8 cellular contexts compared by ENCODE assay signal in the genomic region with DNA sequence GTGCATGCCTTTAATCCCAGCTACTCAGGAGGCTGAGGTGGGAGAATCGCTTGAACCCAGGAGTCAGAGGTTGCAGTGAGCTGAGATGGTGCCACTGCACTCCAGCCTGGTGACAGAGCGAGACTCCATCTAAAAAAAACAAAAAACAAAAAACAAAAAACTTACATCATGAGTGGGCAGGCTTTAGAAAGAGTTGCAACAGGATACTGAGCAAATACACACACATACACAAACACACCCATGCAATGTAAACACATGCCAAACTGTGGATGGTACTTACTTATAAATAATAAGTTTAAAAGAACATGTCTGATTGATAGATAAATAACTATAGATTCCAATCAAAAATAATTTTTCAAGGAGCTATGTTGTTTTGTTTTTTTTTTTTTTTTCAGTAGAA.
DNase-seq lines count a peak whose midpoint lies in the region; ATAC-seq, FAIRE-seq and TF ChIP-seq lines count a peak whose summit lies in the region.
"Not testable (repeated sequence)": the region's sequence is repeated elsewhere in the genome, so short reads cannot be mapped to it uniquely, and the experiment has no call there.

No MANE protein-coding gene starts in this region.

- peak in 1 of 2 experiments; percentile 25 for DNase-seq in A549 (ENCODE audit: low read depth in 1 of 2, low spot score in 1 of 2)
- peak; percentile 36 for DNase-seq in ELR (ENCODE audit: low read depth)
- DNase-seq in NCI-H2029 (lab: John Stamatoyannopoulos, UW): peak; percentile 6
- DNase-seq in PC-3: peak; percentile 40
- not testable (repeated sequence) for DNase-seq in astrocyte (ENCODE audit: low read depth); epithelial cell of prostate (ENCODE audit: low read depth, low spot score); mesenchymal stem cell

- H3K23ac ChIP-seq in mesenchymal stem cell (ENCODE audit: low read length in 2 of 2): not testable (repeated sequence)

- peak overlapping the region; percentile 87 for H3K27ac Mint-ChIP-seq in astrocyte (ENCODE audit: unreplicated experiment)

- TF ChIP-seq POLR2A in A549 (IDR thresholded peaks at IDR 0.05; ENCODE audit: low read length): not testable (repeated sequence)

- not testable (repeated sequence) for H3K36me3 Mint-ChIP-seq in astrocyte (ENCODE audit: low read depth, unreplicated experiment)

- H4K91ac ChIP-seq in mesenchymal stem cell (ENCODE audit: low read length): not testable (repeated sequence)

- H3K27me3 ChIP-seq in PC-3 (ENCODE audit: low read length); astrocyte (ENCODE audit: insufficient read depth, low read length); mesenchymal stem cell (ENCODE audit: control insufficient read depth in 1 of 2, insufficient read depth in 1 of 2, low read length in 2 of 2); skeletal muscle satellite cell (ENCODE audit: control insufficient read depth, insufficient read depth, low read length): not testable (repeated sequence)

- H3K27ac ChIP-seq in A549 (peak overlapping the region in 1 of 2 experiments; percentile 70; a peak in 2 of 6 replicates), astrocyte (ENCODE audit: low read depth, low read length) (peak overlapping the region; percentile 97), epithelial cell of prostate (peak overlapping the region; percentile 55)
- H3K27ac ChIP-seq in PC-3 (ENCODE audit: low read length); mesenchymal stem cell (ENCODE audit: low read length, poor library complexity, severe bottlenecking): not testable (repeated sequence)

- H3K9me2 ChIP-seq in PC-3 (replicated peaks; ENCODE audit: low read length): not testable (repeated sequence)

- H2BK120ac ChIP-seq in mesenchymal stem cell (ENCODE audit: low read depth, low read length): not testable (repeated sequence)

- H2BK15ac ChIP-seq in mesenchymal stem cell (ENCODE audit: low read depth, poor library complexity, severe bottlenecking): not testable (repeated sequence)

- not testable (repeated sequence) for H3K9me3 Mint-ChIP-seq in astrocyte (ENCODE audit: unreplicated experiment)

- not testable (repeated sequence) for H3K14ac ChIP-seq in mesenchymal stem cell (ENCODE audit: low read length in 2 of 2)

- not testable (repeated sequence) for H3K9me3 ChIP-seq in A549; PC-3 (ENCODE audit: low read length); astrocyte (ENCODE audit: insufficient read depth, low read depth, low read length); mesenchymal stem cell (ENCODE audit: control insufficient read depth, low read length); skeletal muscle satellite cell (replicated peaks; ENCODE audit: low read length)

- peaks cover 12% of the 10 kb centered on the region for H3K4me1 Mint-ChIP-seq in astrocyte (ENCODE audit: low read depth, unreplicated experiment)

- not testable (repeated sequence) for H4K20me1 ChIP-seq in PC-3 (ENCODE audit: low read length); astrocyte (ENCODE audit: insufficient read depth, low read length)

- H2AFZ ChIP-seq in PC-3 (ENCODE audit: low read length); mesenchymal stem cell (ENCODE audit: low read depth, low read length): not testable (repeated sequence)
- peak overlapping the region; percentile 84 for H2AFZ ChIP-seq in astrocyte (ENCODE audit: low read depth, low read length)

- not testable (repeated sequence) for H3K79me2 ChIP-seq in PC-3 (ENCODE audit: low read length); astrocyte (ENCODE audit: insufficient read depth, low read length)

- not testable (repeated sequence) for H2AK5ac ChIP-seq in mesenchymal stem cell (ENCODE audit: low read length, severe bottlenecking)

- not testable (repeated sequence) for H3K4me3 Mint-ChIP-seq in astrocyte (ENCODE audit: unreplicated experiment)

- not testable (repeated sequence) for TF ChIP-seq EP300 in A549 (IDR thresholded peaks at IDR 0.05)

- peaks cover 33% of the 10 kb centered on the region for H3K4me1 ChIP-seq in A549
- peaks cover 12% of the 10 kb centered on the region for H3K4me1 ChIP-seq in PC-3 (ENCODE audit: insufficient read depth, low read length)
- H3K4me1 ChIP-seq in astrocyte (ENCODE audit: insufficient read depth, low read length): peaks cover 19% of the 10 kb centered on the region
- H3K4me1 ChIP-seq in mesenchymal stem cell (ENCODE audit: control insufficient read depth, insufficient read depth, low read depth, low read length): not testable (repeated sequence)
- peaks cover 20% of the 10 kb centered on the region for H3K4me1 ChIP-seq in skeletal muscle satellite cell (ENCODE audit: control insufficient read depth, insufficient read depth, low read length)

- H4K8ac ChIP-seq in mesenchymal stem cell (ENCODE audit: low read length): not testable (repeated sequence)

- peak overlapping the region; percentile 32 for H3K4me2 ChIP-seq in A549
- not testable (repeated sequence) for H3K4me2 ChIP-seq in PC-3 (ENCODE audit: low read length); mesenchymal stem cell (ENCODE audit: low read length, poor library complexity, severe bottlenecking)
- peak overlapping the region; percentile 73 for H3K4me2 ChIP-seq in astrocyte (ENCODE audit: low read length)
- H3K4me2 ChIP-seq in skeletal muscle satellite cell (ENCODE audit: low read length): peak overlapping the region; percentile 56

- not testable (repeated sequence) for H2BK5ac ChIP-seq in mesenchymal stem cell (ENCODE audit: low read depth, low read length, poor library complexity, severe bottlenecking)

- peak overlapping the region in 1 of 2 experiments; percentile 9 for H3K18ac ChIP-seq in mesenchymal stem cell (ENCODE audit: low read depth in 1 of 2, low read length in 2 of 2)

- H3K4ac ChIP-seq in mesenchymal stem cell (ENCODE audit: low read depth in 1 of 2, low read length in 2 of 2): not testable (repeated sequence)

- H3K4me3 ChIP-seq in A549; PC-3 (ENCODE audit: low read length); skeletal muscle satellite cell (ENCODE audit: low read length): not testable (repeated sequence)
- H3K4me3 ChIP-seq in astrocyte (ENCODE audit: insufficient read depth, low read depth, low read length) (peak overlapping the region; percentile 0), mesenchymal stem cell (ENCODE audit: insufficient read depth in 1 of 2, low read depth in 1 of 2, low read length in 2 of 2) (peak overlapping the region in 1 of 2 experiments; percentile 10)

- intact Hi-C loops in PC-3 (cut with micrococcal nuclease): not testable (repeated sequence)

- not testable (repeated sequence) for BruUV-seq in PC-3 (replicated peaks; lab: Mats Ljungman, UMichigan)

- ATAC-seq in A549: not testable (repeated sequence)
- peak; percentile 67 for ATAC-seq in PC-3

- 63% methylated on average over 2 of the region's 2 CpGs for WGBS in A549 (ENCODE audit: missing lambda C conversion rate)
- WGBS in mesenchymal stem cell: 100% methylated on average over 1 of the region's 2 CpGs

- H2BK12ac ChIP-seq in mesenchymal stem cell (ENCODE audit: low read length in 2 of 2): not testable (repeated sequence)

- not testable (repeated sequence) for H3K79me1 ChIP-seq in mesenchymal stem cell (replicated peaks; ENCODE audit: low read length, poor library complexity, severe bottlenecking)

- not testable (repeated sequence) for TF ChIP-seq CTCF in A549 (IDR thresholded peaks at IDR 0.05); PC-3 (conservative IDR thresholded peaks at IDR 0.05; ENCODE audit: low read depth, low read length); astrocyte (IDR thresholded peaks at IDR 0.05; ENCODE audit: insufficient read depth, low read depth, low read length)

- FAIRE-seq in A549 (lab: Jason Lieb, UNC); astrocyte (lab: Jason Lieb, UNC): not testable (repeated sequence)

- not testable (repeated sequence) for H3K27me3 Mint-ChIP-seq in astrocyte (ENCODE audit: low read depth, unreplicated experiment)

- CTCF ChIA-PET in A549 (lab: Yijun Ruan, JAX): interaction anchor here (0.7 kb wide), 2 partner anchors 459 to 596 kb away, joined by 3 to 4 read pairs; no protein-coding TSS in a partner anchor
- CTCF ChIA-PET in PC-3 (lab: Charles Lee): not testable (repeated sequence)

- H3F3A ChIP-seq in PC-3 (ENCODE audit: low read length, unreplicated experiment): not testable (repeated sequence)

- POLR2A ChIA-PET in A549 (lab: Yijun Ruan, JAX): interaction anchor here (1.1 kb wide), 1 partner anchor 23 kb away, joined by 3 read pairs; no protein-coding TSS in a partner anchor
- POLR2A ChIA-PET in PC-3 (lab: Charles Lee; ENCODE audit: unreplicated experiment): not testable (repeated sequence)

- TF ChIP-seq RAD21 in A549 (conservative IDR thresholded peaks at IDR 0.05 in 1 of 2, IDR thresholded peaks at IDR 0.05 in 1 of 2): not testable (repeated sequence)

- H3K9ac ChIP-seq in PC-3 (ENCODE audit: low read length): not testable (repeated sequence)
- H3K9ac ChIP-seq in astrocyte (ENCODE audit: low read length) (peak overlapping the region; percentile 75), mesenchymal stem cell (ENCODE audit: low read length) (peak overlapping the region; percentile 68), skeletal muscle satellite cell (ENCODE audit: low read depth, low read length) (peak overlapping the region; percentile 67)

- not testable (repeated sequence) for H3K36me3 ChIP-seq in PC-3 (ENCODE audit: low read depth, low read length); astrocyte (ENCODE audit: insufficient read depth, low read length); mesenchymal stem cell (ENCODE audit: control insufficient read depth in 1 of 2, insufficient read depth in 2 of 2, low read depth in 1 of 2, low read length in 2 of 2); skeletal muscle satellite cell (ENCODE audit: insufficient read depth, low read length)

TF ChIP-seq in A549, 52 proteins besides CTCF, POLR2A, EP300 and RAD21:
- TF ChIP-seq CEBPB (IDR thresholded peaks at IDR 0.05): peak in 1 of 2 experiments; percentile 29; a peak in 1 of 4 replicates
